In the genomic region with DNA sequence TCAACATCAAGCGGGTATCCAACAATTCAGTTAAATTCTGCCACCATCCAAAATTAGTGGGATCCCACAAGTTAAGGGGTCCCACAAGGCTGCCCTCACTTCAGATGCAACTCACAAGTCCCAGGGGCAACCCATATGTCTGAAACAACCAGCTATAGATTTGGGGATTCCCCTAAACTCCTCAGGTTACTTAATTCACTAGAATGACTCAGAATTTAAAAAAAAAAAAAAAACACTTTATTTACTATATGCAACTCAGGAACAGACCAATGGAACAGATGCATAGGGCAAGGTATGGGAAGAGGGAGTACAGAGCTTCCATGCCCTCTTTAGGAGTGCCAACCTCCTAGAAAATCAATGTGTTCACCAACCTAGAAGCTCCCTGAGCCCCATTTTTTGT, we compare ENCODE assay signal across 18 cellular contexts. TPM values are rescaled to one million over a fixed set of nuclear protein-coding genes. Genes with fewer than 3 reads are reported as not detected.
DNase-seq lines count a peak whose midpoint lies in the region; ATAC-seq, FAIRE-seq and TF ChIP-seq lines count a peak whose summit lies in the region.
"Had no signal": no experiment of that assay in that cellular context is flagged by ENCODE, and none has a peak within 500 bp of the region (broad histone marks: within the 10 kb centered on the region; RNA-seq: fewer than 3 reads in every experiment).

No MANE protein-coding gene starts in this region.

- no peak overlapping the region for H2AK9ac ChIP-seq in IMR-90 (replicated peaks; ENCODE audit: low read depth, low read length, poor library complexity)

- no peak overlapping the region for H3K4ac ChIP-seq in IMR-90 (ENCODE audit: low read depth, low read length)

- H3K9me1 ChIP-seq in IMR-90 (ENCODE audit: insufficient read depth, low read length) = peaks cover 10% of the 10 kb centered on the region

- H3K14ac ChIP-seq in IMR-90 (replicated peaks; ENCODE audit: low read depth, low read length) = no peak overlapping the region

- H3K4me2 ChIP-seq in IMR-90 (ENCODE audit: low read depth, low read length) (no peak overlapping the region), GM12878 (ENCODE audit: control insufficient read depth, insufficient read depth) (no peak overlapping the region)
- H3K4me2 ChIP-seq: BLaER1 treated with 17β-estradiol and CSF1 and Interleukin-3, amounts not matched to agents 10 nM and 100 nM had no signal

- RAD21 ChIA-PET in GM12878 (lab: Charles Lee; ENCODE audit: unreplicated experiment) = no interaction called here

- POLR2A ChIA-PET in activated CD8-positive, alpha-beta T cell treated with anti-CD3 and anti-CD28 coated beads for 36 hours (lab: Charles Lee) = interaction anchor here (0.6 to 2.4 kb wide), 11 partner anchors 9 to 162 kb away, joined by 3 to 28 read pairs (median 3); partner anchors contain the start of genes AUH and NFIL3
- POLR2A ChIA-PET in activated CD8-positive, alpha-beta T cell treated with anti-CD3 and anti-CD28 coated beads, Interleukin-2, amount 10 ng/mL, durations not matched to agents 7 days and 5 days (lab: Charles Lee) = interaction anchor here (2.2 kb wide), 1 partner anchor 14 kb away, joined by 8 read pairs; no protein-coding TSS in a partner anchor
- POLR2A ChIA-PET in IMR-90 (lab: Charles Lee; ENCODE audit: unreplicated experiment) = no interaction called here
- POLR2A ChIA-PET in GM12878 (lab: Charles Lee) = interaction anchor here (0.6 kb wide), 1 partner anchor 13 kb away, joined by 4 read pairs; no protein-coding TSS in a partner anchor

- peaks cover 58% of the 10 kb centered on the region for H3K4me1 Mint-ChIP-seq in activated CD8-positive, alpha-beta T cell treated with anti-CD3 and anti-CD28 coated beads for 36 hours (ENCODE audit: low read depth)
- H3K4me1 Mint-ChIP-seq in activated CD8-positive, alpha-beta T cell treated with anti-CD3 and anti-CD28 coated beads, Interleukin-2, amount 10 ng/mL, durations not matched to agents 7 days and 5 days (ENCODE audit: low read depth) = peaks cover 27% of the 10 kb centered on the region
- peaks cover 6% of the 10 kb centered on the region for H3K4me1 Mint-ChIP-seq in nephron progenitor cell

- peaks cover 12% of the 10 kb centered on the region for H3K36me3 ChIP-seq in IMR-90 (ENCODE audit: control insufficient read depth, insufficient read depth, low read length)
- peaks cover 4% of the 10 kb centered on the region in 2 experiments; a peak in 3 of 4 replicates for H3K36me3 ChIP-seq in GM12878 (ENCODE audit: control insufficient read depth in 2 of 2, insufficient read depth in 2 of 2, low read length in 1 of 2)

- FAIRE-seq in GM12878 (lab: Jason Lieb, UNC) = no peak

- BruUV-seq in IMR-90 (replicated peaks; lab: Mats Ljungman, UMichigan) (no TSS peak), GM12878 (replicated peaks; lab: Mats Ljungman, UMichigan) (no TSS peak)

- no peak overlapping the region for H2BK15ac ChIP-seq in IMR-90 (ENCODE audit: low read depth, low read length)

- no peak overlapping the region for H4K91ac ChIP-seq in IMR-90 (ENCODE audit: insufficient read depth, low read depth, low read length)

- H2AK5ac ChIP-seq in IMR-90 (ENCODE audit: low read depth, low read length) = no peak overlapping the region

- H4K5ac ChIP-seq in IMR-90 (ENCODE audit: low read depth, low read length) = no peak overlapping the region

- CTCF ChIA-PET in activated CD8-positive, alpha-beta T cell treated with anti-CD3 and anti-CD28 coated beads for 36 hours (lab: Charles Lee) = interaction anchor here (0.7 to 1.8 kb wide), 5 partner anchors 11 to 87 kb away, joined by 3 to 5 read pairs (median 3); no protein-coding TSS in a partner anchor
- CTCF ChIA-PET in activated CD8-positive, alpha-beta T cell treated with anti-CD3 and anti-CD28 coated beads, Interleukin-2, amount 10 ng/mL, durations not matched to agents 7 days and 5 days (lab: Charles Lee) = interaction anchor here (1.1 to 1.4 kb wide), 3 partner anchors 11 to 309 kb away, joined by 3 to 4 read pairs (median 3); no protein-coding TSS in a partner anchor
- CTCF ChIA-PET in IMR-90 (lab: Yijun Ruan, JAX) = no interaction called here
- CTCF ChIA-PET in GM12878 (lab: Yijun Ruan, JAX) = interaction anchor here (0.6 to 2.1 kb wide), 6 partner anchors 10 to 131 kb away, joined by 3 to 6 read pairs (median 4); no protein-coding TSS in a partner anchor

- no peaks in the 10 kb centered on the region for H3K27me3 ChIP-seq in IMR-90 (ENCODE audit: control insufficient read depth, insufficient read depth, low read length)
- no peaks in the 10 kb centered on the region for H3K27me3 ChIP-seq in GM12878 (replicated peaks in 1 of 2; ENCODE audit: control insufficient read depth in 2 of 2, insufficient read depth in 2 of 2, low read length in 1 of 2)
- H3K27me3 ChIP-seq: BLaER1 treated with 17β-estradiol and CSF1 and Interleukin-3, amounts not matched to agents 10 nM and 100 nM; esophagus muscularis mucosa had no signal

- TF ChIP-seq RAD21 in IMR-90 (IDR thresholded peaks at IDR 0.05; ENCODE audit: low read length) = no peak
- no peak for TF ChIP-seq RAD21 in GM12878 (IDR thresholded peaks at IDR 0.05; ENCODE audit: insufficient read depth, low read depth, low read length)

- SMC1A ChIA-PET in GM12878 (lab: Charles Lee; ENCODE audit: uncharacterized antibody, unreplicated experiment) = interaction anchor here (0.9 to 2.0 kb wide), 6 partner anchors 8 to 138 kb away, joined by 3 to 12 read pairs (median 4); no protein-coding TSS in a partner anchor

- no peak overlapping the region for H4K8ac ChIP-seq in IMR-90 (ENCODE audit: low read depth in 2 of 2, low read length in 2 of 2)

- H4K20me1 ChIP-seq in IMR-90 (ENCODE audit: insufficient read depth, low read length) (peaks cover 4% of the 10 kb centered on the region; the same call in 1 of the 2 replicates), GM12878 (ENCODE audit: control insufficient read depth, insufficient read depth) (no peaks in the 10 kb centered on the region)
- H4K20me1 ChIP-seq: BLaER1 treated with 17β-estradiol and CSF1 and Interleukin-3, amounts not matched to agents 10 nM and 100 nM had no signal

- TF ChIP-seq POLR2A in IMR-90 (IDR thresholded peaks at IDR 0.05; ENCODE audit: low read depth, low read length) = no peak
- TF ChIP-seq POLR2A in GM12878 (IDR thresholded peaks at IDR 0.05; ENCODE audit: low read depth, low read length) = no peak

- no peak overlapping the region for H3K56ac ChIP-seq in IMR-90 (ENCODE audit: extremely low read depth, insufficient read depth, low read length)

- H3K9me3 Mint-ChIP-seq in activated CD8-positive, alpha-beta T cell treated with anti-CD3 and anti-CD28 coated beads for 36 hours = peaks cover 2% of the 10 kb centered on the region
- peaks cover 7% of the 10 kb centered on the region for H3K9me3 Mint-ChIP-seq in activated CD8-positive, alpha-beta T cell treated with anti-CD3 and anti-CD28 coated beads, Interleukin-2, amount 10 ng/mL, durations not matched to agents 7 days and 5 days (ENCODE audit: insufficient read depth)
- H3K9me3 Mint-ChIP-seq in nephron progenitor cell = peaks cover 18% of the 10 kb centered on the region

- no peaks in the 10 kb centered on the region for H3K79me2 ChIP-seq in GM12878 (ENCODE audit: control insufficient read depth, insufficient read depth, low read length)

- H3K9me3 ChIP-seq in IMR-90 (ENCODE audit: control insufficient read depth, insufficient read depth, low read length) = no peaks in the 10 kb centered on the region
- H3K9me3 ChIP-seq in GM12878 (replicated peaks; ENCODE audit: control insufficient read depth, insufficient read depth, low read length) = no peaks in the 10 kb centered on the region
- H3K9me3 ChIP-seq: esophagus muscularis mucosa had no signal

- dilution Hi-C loops in IMR-90 (cut with HindIII; ENCODE audit: low sequenced_read_pairs, unreplicated experiment) = no loop called here

- H3K18ac ChIP-seq in IMR-90 (ENCODE audit: low read depth, low read length) = no peak overlapping the region

- no peaks in the 10 kb centered on the region for H3K27me3 Mint-ChIP-seq in activated CD8-positive, alpha-beta T cell treated with anti-CD3 and anti-CD28 coated beads for 36 hours
- H3K27me3 Mint-ChIP-seq in activated CD8-positive, alpha-beta T cell treated with anti-CD3 and anti-CD28 coated beads, Interleukin-2, amount 10 ng/mL, durations not matched to agents 7 days and 5 days (ENCODE audit: low read depth) = no peaks in the 10 kb centered on the region
- H3K27me3 Mint-ChIP-seq in nephron progenitor cell (ENCODE audit: low read depth, poor library complexity) = no peaks in the 10 kb centered on the region

- TF ChIP-seq CTCF in activated CD8-positive, alpha-beta T cell treated with anti-CD3 and anti-CD28 coated beads for 36 hours (IDR thresholded peaks at IDR 0.05) = no peak
- no peak for TF ChIP-seq CTCF in IMR-90 (conservative IDR thresholded peaks at IDR 0.05; ENCODE audit: low read depth, low read length)
- TF ChIP-seq CTCF in GM12878 (IDR thresholded peaks at IDR 0.05 in 2 of 3, conservative IDR thresholded peaks at IDR 0.05 in 1 of 3; ENCODE audit: control insufficient read depth in 2 of 3, extremely low read depth in 1 of 3, insufficient read depth in 1 of 3, low read depth in 3 of 3, low read length in 3 of 3) = no peak
- TF ChIP-seq CTCF in nephron progenitor cell (IDR thresholded peaks at IDR 0.05) = no peak

- TF ChIP-seq EP300 in GM12878 (IDR thresholded peaks at IDR 0.05; ENCODE audit: borderline replicate concordance in 1 of 2, control insufficient read depth in 1 of 2, low read depth in 2 of 2, low read length in 2 of 2) = no peak

- H3K4me3 ChIP-seq in IMR-90 (ENCODE audit: insufficient read depth, low read depth, low read length) = no peak overlapping the region
- H3K4me3 ChIP-seq in GM12878 = no peak overlapping the region
- H3K4me3 ChIP-seq: BLaER1 treated with 17β-estradiol and CSF1 and Interleukin-3, amounts not matched to agents 10 nM and 100 nM; esophagus muscularis mucosa had no signal

- H3K4me1 ChIP-seq in IMR-90 (ENCODE audit: control insufficient read depth, insufficient read depth, low read length) (0 out of 2 replicates have a peak, but pooled peaks cover 2% of the 10 kb centered on the region), GM12878 (ENCODE audit: control insufficient read depth, insufficient read depth, low read length) (no peaks in the 10 kb centered on the region)
- H3K4me1 ChIP-seq: BLaER1 treated with 17β-estradiol and CSF1 and Interleukin-3, amounts not matched to agents 10 nM and 100 nM; esophagus muscularis mucosa had no signal

- peak; percentile 21 for DNase-seq in activated CD8-positive, alpha-beta T cell treated with anti-CD3 and anti-CD28 coated beads for 36 hours
- no peak for DNase-seq in activated CD8-positive, alpha-beta T cell treated with anti-CD3 and anti-CD28 coated beads, Interleukin-2, amount 10 ng/mL, durations not matched to agents 7 days and 5 days
- DNase-seq in IMR-90 = peak; percentile 46
- no peak for DNase-seq in GM12878 (ENCODE audit: low read depth, low spot score)
- no peak for DNase-seq in nephron progenitor cell
- DNase-seq in EL = no peak
- DNase-seq in mesenteric fat pad (ENCODE audit: low spot score) = no peak
- no peak for DNase-seq in NCI-H1930 (lab: John Stamatoyannopoulos, UW)
- DNase-seq: activated CD4-positive, alpha-beta T cell treated with anti-CD3 and anti-CD28 coated beads, Interleukin-2, amount 50 U/mL, for 48 hours; amniotic stem cell; caudate nucleus; KG1; left ventricle myocardium superior; NCI-H1105; NCI-H2107; NCI-H524 treated with DMSO at 0.1 percent for 48 hours had no signal

- no peak overlapping the region for H3K27ac Mint-ChIP-seq in activated CD8-positive, alpha-beta T cell treated with anti-CD3 and anti-CD28 coated beads for 36 hours
- no peak overlapping the region for H3K27ac Mint-ChIP-seq in activated CD8-positive, alpha-beta T cell treated with anti-CD3 and anti-CD28 coated beads, Interleukin-2, amount 10 ng/mL, durations not matched to agents 7 days and 5 days
- peak overlapping the region; percentile 54 for H3K27ac Mint-ChIP-seq in nephron progenitor cell

- WGBS in IMR-90 (ENCODE audit: extremely low coverage in 2 of 2, insufficient read length in 1 of 2), 2 experiments = 60% methylated on average over 1 of the region's 1 CpG; no CpG with 5 or more reads in 1 of the 2 experiments
- WGBS in GM12878 (ENCODE audit: insufficient coverage, insufficient replicate concordance, low lambda C conversion rate, missing lambda C conversion rate) = 100% methylated on average over 1 of the region's 1 CpG

- peak; percentile 71 for ATAC-seq in activated CD8-positive, alpha-beta T cell treated with anti-CD3 and anti-CD28 coated beads for 36 hours
- ATAC-seq in activated CD8-positive, alpha-beta T cell treated with anti-CD3 and anti-CD28 coated beads, Interleukin-2, amount 10 ng/mL, durations not matched to agents 7 days and 5 days = no peak
- ATAC-seq in IMR-90 (ENCODE audit: low read depth) (no peak), GM12878 (peak; percentile 47)
- ATAC-seq: left ventricle myocardium superior had no signal

- H3K27ac ChIP-seq in IMR-90 (ENCODE audit: insufficient read depth, low read length) = no peak overlapping the region
- H3K27ac ChIP-seq in GM12878 (ENCODE audit: control insufficient read depth, insufficient read depth) = no peak overlapping the region
- H3K27ac ChIP-seq: BLaER1 treated with 17β-estradiol and CSF1 and Interleukin-3, amounts not matched to agents 10 nM and 100 nM; esophagus muscularis mucosa had no signal

- peaks cover 30 to 52% of the 10 kb centered on the region in 2 experiments for H3K79me1 ChIP-seq in IMR-90 (ENCODE audit: low read depth in 1 of 2, low read length in 2 of 2)

- H3K36me3 Mint-ChIP-seq in activated CD8-positive, alpha-beta T cell treated with anti-CD3 and anti-CD28 coated beads for 36 hours (ENCODE audit: low read depth) = peaks cover 58% of the 10 kb centered on the region
- H3K36me3 Mint-ChIP-seq in activated CD8-positive, alpha-beta T cell treated with anti-CD3 and anti-CD28 coated beads, Interleukin-2, amount 10 ng/mL, durations not matched to agents 7 days and 5 days (ENCODE audit: low read depth) = peaks cover 47% of the 10 kb centered on the region
- H3K36me3 Mint-ChIP-seq in nephron progenitor cell (ENCODE audit: low read depth) = peaks cover 48% of the 10 kb centered on the region

- intact Hi-C loops in activated CD8-positive, alpha-beta T cell treated with anti-CD3 and anti-CD28 coated beads for 36 hours (cut with micrococcal nuclease) = no loop called here
- intact Hi-C loops in IMR-90 (cut with micrococcal nuclease) = no loop called here
- intact Hi-C loops in GM12878 (cut with micrococcal nuclease; ENCODE audit: unreplicated experiment) = no loop called here

- no peak overlapping the region for H2BK20ac ChIP-seq in IMR-90 (ENCODE audit: low read depth, low read length)

- H2AFZ ChIP-seq in IMR-90 (replicated peaks; ENCODE audit: low read length, poor library complexity) = no peak overlapping the region
- H2AFZ ChIP-seq in GM12878 (ENCODE audit: control insufficient read depth, low read depth, low read length) = no peak overlapping the region

- in situ Hi-C loops in IMR-90 (cut with MboI; ENCODE audit: low sequenced_read_pairs) = no loop called here
- in situ Hi-C loops in GM12878 (cut with MboI) = no loop called here

- H2BK5ac ChIP-seq in IMR-90 (ENCODE audit: low read depth, low read length, poor library complexity, severe bottlenecking) = no peak overlapping the region

- H3K9ac ChIP-seq in IMR-90 (ENCODE audit: low read depth, low read length) (no peak overlapping the region), GM12878 (ENCODE audit: control insufficient read depth, insufficient read depth, low read length) (no peak overlapping the region)
- H3K9ac ChIP-seq: BLaER1 treated with 17β-estradiol and CSF1 and Interleukin-3, amounts not matched to agents 10 nM and 100 nM had no signal

- no peak overlapping the region for H3K23ac ChIP-seq in IMR-90 (ENCODE audit: low read depth, low read length)

- H3K4me3 Mint-ChIP-seq in activated CD8-positive, alpha-beta T cell treated with anti-CD3 and anti-CD28 coated beads for 36 hours = no peak overlapping the region
- H3K4me3 Mint-ChIP-seq in activated CD8-positive, alpha-beta T cell treated with anti-CD3 and anti-CD28 coated beads, Interleukin-2, amount 10 ng/mL, durations not matched to agents 7 days and 5 days = no peak overlapping the region
- H3K4me3 Mint-ChIP-seq in nephron progenitor cell = no peak overlapping the region

- H2BK120ac ChIP-seq in IMR-90 (ENCODE audit: low read depth, low read length) = no peak overlapping the region

RNA-seq across cellular contexts. Expression of gene AUH, which starts 15.1 kb away (rescaled TPM):
- total RNA-seq in activated CD8-positive, alpha-beta T cell treated with anti-CD3 and anti-CD28 coated beads for 36 hours = 10 to 100 TPM; 30.8 to 31.1 TPM
- 10 to 100 TPM; 15.5 to 15.6 TPM for total RNA-seq in activated CD8-positive, alpha-beta T cell treated with anti-CD3 and anti-CD28 coated beads, Interleukin-2, amount 10 ng/mL, durations not matched to agents 7 days and 5 days
- total RNA-seq in IMR-90 (2012; rRNA removed) = 8.1 and 12.8 TPM in 2 replicates
- 5.7 and 5.9 TPM in 2 replicates for polyA plus RNA-seq in IMR-90 (2012; rRNA removed)
- 3.6 and 6.3 TPM in 2 replicates for polyA plus RNA-seq in IMR-90 (2012; cell fraction: cytosol; rRNA removed)
- polyA plus RNA-seq in IMR-90 (2012; cell fraction: nucleus; rRNA removed; ENCODE audit: low replicate concordance) = 4.0 and 11.1 TPM in 2 replicates
- total RNA-seq in GM12878 (2013; cell fraction: nucleolus; rRNA removed) = 38.7 and 44.0 TPM in 2 replicates
- 6.2 and 7.3 TPM in 2 replicates for total RNA-seq in GM12878 (2014; rRNA removed)
- total RNA-seq in GM12878 (2014; rRNA removed; fragmentation: Illumina TruSeq; extraction: Trizol) = 4.1 and 4.4 TPM in 2 replicates
- 4.5 and 5.1 TPM in 2 replicates for total RNA-seq in GM12878 (2021)
- polyA plus RNA-seq in GM12878 (2011; ENCODE audit: low read depth) = 5.6 TPM
- polyA plus RNA-seq in GM12878 (2011; rRNA removed) = 4.8 and 9.4 TPM in 2 replicates
- 2.3 and 2.4 TPM in 2 replicates for polyA plus RNA-seq in GM12878 (2011; cell fraction: cytosol; rRNA removed)
- 7.8 and 8.2 TPM in 2 replicates for polyA plus RNA-seq in GM12878 (2011; cell fraction: nucleus; rRNA removed)
- polyA plus RNA-seq in GM12878 (2012) = 8.4 and 9.9 TPM in 2 replicates
- 2.4 and 3.4 TPM in 2 replicates for polyA plus RNA-seq in GM12878 (2014; fragmentation: Illumina TruSeq; extraction: Trizol)
- polyA plus RNA-seq in GM12878 (2014; fragmentation: Nextera tagmentation; extraction: Ambion mirVana) = 1 to 10 TPM; 1.7 to 2.7 TPM
- polyA plus RNA-seq in GM12878 (2014; rRNA removed) = 6.1 and 7.0 TPM in 2 replicates
- 1 to 10 TPM; 4.4 to 6.8 TPM for polyA plus RNA-seq in GM12878 (2016; fragmentation: Nextera tagmentation; extraction: Ambion mirVana)
- 2.1 and 2.9 TPM in 2 replicates for polyA minus RNA-seq in GM12878 (2011; rRNA and poly(A)+ RNA removed)
- polyA minus RNA-seq in GM12878 (2011; cell fraction: cytosol; rRNA and poly(A)+ RNA removed) = 1.2 and 2.3 TPM in 2 replicates
- 7.3 and 12.2 TPM in 2 replicates for polyA minus RNA-seq in GM12878 (2011; cell fraction: nucleus; rRNA and poly(A)+ RNA removed)
- 21.9 TPM for total RNA-seq in mesenteric fat pad

Comparison
In these comparisons a context has a peak if more than half of its experiments do, and no peak if none do; other contexts are left out.
1. ATAC-seq: peak in activated CD8-positive, alpha-beta T cell treated with anti-CD3 and anti-CD28 coated beads for 36 hours (single experiment) and GM12878 (single experiment); none in activated CD8-positive, alpha-beta T cell treated with anti-CD3 and anti-CD28 coated beads, Interleukin-2, amount 10 ng/mL, durations not matched to agents 7 days and 5 days (single experiment) and IMR-90 (single experiment).
2. DNase-seq: peak in activated CD8-positive, alpha-beta T cell treated with anti-CD3 and anti-CD28 coated beads for 36 hours (single experiment) and IMR-90 (single experiment); none in activated CD8-positive, alpha-beta T cell treated with anti-CD3 and anti-CD28 coated beads, Interleukin-2, amount 10 ng/mL, durations not matched to agents 7 days and 5 days (single experiment), GM12878 (single experiment), nephron progenitor cell (single experiment), EL (single experiment), mesenteric fat pad (single experiment) and NCI-H1930 (0 of 2).